Comparison of ENCODE assay signal across 8 cellular contexts in the genomic region with DNA sequence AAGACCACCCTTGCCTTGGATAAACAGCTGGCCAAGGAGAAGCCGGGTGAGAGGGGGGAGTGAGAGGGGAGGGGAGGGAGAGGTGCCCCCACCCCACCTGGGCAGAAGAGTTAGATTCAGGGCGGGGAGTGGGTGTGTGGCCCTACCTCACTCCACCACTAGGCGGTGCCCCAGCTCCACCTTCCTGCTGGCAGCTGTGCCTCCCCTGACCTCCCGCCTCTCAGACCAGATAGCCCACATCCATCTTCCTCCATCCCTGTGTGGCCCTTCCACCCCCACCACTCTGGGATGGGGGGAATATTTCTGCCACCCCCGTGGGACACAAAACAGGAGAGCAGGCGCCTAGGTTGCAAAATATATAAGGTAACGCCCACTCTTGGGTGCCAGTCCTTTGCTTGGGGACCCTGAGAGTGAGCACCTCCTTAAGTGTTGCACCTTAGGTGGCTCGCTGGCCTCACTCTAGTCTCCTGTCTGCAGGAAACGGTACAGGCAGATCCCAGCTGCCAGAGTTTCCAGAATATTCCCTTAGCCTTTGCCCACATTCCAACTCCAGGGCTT. TPM values are rescaled to one million over a fixed set of nuclear protein-coding genes. Genes with fewer than 3 reads are reported as not detected.
DNase-seq lines count a peak whose midpoint lies in the region; ATAC-seq and TF ChIP-seq lines count a peak whose summit lies in the region.

No MANE protein-coding gene starts in this region.

- DNase-seq in AG08396 (ENCODE audit: low spot score) (peak; percentile 82), GM19238 (ENCODE audit: insufficient read length, low spot score) (peak; percentile 71), head of caudate nucleus (peak in 37 of 42 donors; percentile 14 to 80 (median 54)), spleen (peak; percentile 85), GOT3 (lab: John Stamatoyannopoulos, UW) (no peak)
- DNase-seq in activated effector memory CD4-positive, alpha-beta T cell treated with anti-CD3 and anti-CD28 coated beads, Interleukin-2, amount 50 U/mL, for 16 hours = peak; percentile 82

- intact Hi-C loops in head of caudate nucleus (cut with DNase I) = loop anchor here (2.0 to 5.0 kb wide), 3 partner anchors 97 to 263 kb away; a partner anchor contains a TSS
- intact Hi-C loops in spleen (cut with DNase I; ENCODE audit: low total_unique reads) = loop anchor here (2.0 kb wide), 1 partner anchor 263 kb away; no protein-coding TSS in a partner anchor

- H3K27me3 ChIP-seq in spleen (replicated peaks in 1 of 7) = no peaks in the 10 kb centered on the region

- no peak overlapping the region for H3K27ac ChIP-seq in spleen

- peaks cover 0 to 87% (median 53%) of the 10 kb centered on the region in 6 donors for H3K36me3 ChIP-seq in spleen

- H3K4me3 ChIP-seq in spleen = no peak overlapping the region

- H3K4me1 ChIP-seq in spleen = peaks cover 0 to 11% (median 6%) of the 10 kb centered on the region in 6 donors

- TF ChIP-seq POLR2A in spleen (IDR thresholded peaks at IDR 0.05) = no peak

- no peak for ATAC-seq in GM18868 (IDR thresholded peaks at IDR 0.05; ENCODE audit: unreplicated experiment)

- peak in 10 of 11 experiments; percentile 28 to 81 (median 66) for TF ChIP-seq CTCF in spleen (IDR thresholded peaks at IDR 0.05 in 8 of 11, conservative IDR thresholded peaks at IDR 0.05 in 3 of 11)

- no peaks in the 10 kb centered on the region for H3K9me3 ChIP-seq in spleen

- 67 to 74% (median 70%) methylated on average over 7 to 9 of the region's 9 CpGs for WGBS in spleen, 5 donors

TF ChIP-seq in PFSK-1, 5 proteins besides CTCF, POLR2A, EP300 and RAD21:
- TF ChIP-seq TAF1 (IDR thresholded peaks at IDR 0.05; ENCODE audit: borderline replicate concordance, insufficient read depth, low read length) (no peak), FOXP2 (optimal IDR thresholded peaks at IDR 0.05; ENCODE audit: borderline replicate concordance, extremely low read depth, extremely low read length, insufficient read depth) (peak; percentile 10), SIN3A (IDR thresholded peaks at IDR 0.05; ENCODE audit: borderline replicate concordance, insufficient read depth, low read length) (no peak)

RNA-seq across cellular contexts. Expression of a gene that starts 13.8 kb away (rescaled TPM):
- polyA plus RNA-seq in PFSK-1 (2012; ENCODE audit: insufficient read length, low read depth) = 136 TPM
- total RNA-seq in spleen = 10 to 100 TPM; 48.9 to 87.7 (median 64.3) TPM
- polyA plus RNA-seq in spleen = 10 to 100 TPM in 2 of 3 donors, 1 to 10 TPM in 1; 6.9 to 18.4 (median 10.6) TPM

RNA-seq across cellular contexts. Expression of a gene that starts 45.9 kb away (rescaled TPM):
- polyA plus RNA-seq in PFSK-1 (2012; ENCODE audit: insufficient read length, low read depth) = 599 TPM
- total RNA-seq in spleen = 100 to 1,000 TPM; 280 to 442 (median 379) TPM
- polyA plus RNA-seq in spleen = 100 to 1,000 TPM; 709 to 858 (median 815) TPM
